In genomic region chr2:109470121-109470921, GRCh38 we compare ENCODE assay signal across 8 cellular contexts.
A peak's percentile ranks its signal among the peaks of the same experiment; 100 is the strongest.
DNase-seq lines count a peak whose midpoint lies in the region; ATAC-seq, FAIRE-seq and TF ChIP-seq lines count a peak whose summit lies in the region.

No MANE protein-coding gene starts in this region.

- in situ Hi-C loops in gastrocnemius medialis (cut with MboI; ENCODE audit: low sequenced_read_pairs in 4 of 4): no loop called here

- peaks cover 16 to 20% of the 10 kb centered on the region in 2 donors for H3K4me1 Mint-ChIP-seq in immature natural killer cell

- H4K20me1 ChIP-seq in BLaER1 treated with 17β-estradiol and CSF1 and Interleukin-3, amounts not matched to agents 10 nM and 100 nM: peaks cover 0 to 46% (median 25%) of the 10 kb centered on the region in 11 experiments; a peak in 13 of 22 replicates

- H3K9me3 Mint-ChIP-seq in immature natural killer cell: no peaks in the 10 kb centered on the region

- peaks cover 2 to 7% (median 4%) of the 10 kb centered on the region in 3 donors for H3K27me3 Mint-ChIP-seq in immature natural killer cell (ENCODE audit: low read depth in 3 of 3)

- intact Hi-C loops in gastrocnemius medialis (cut with DNase I; ENCODE audit: low total_unique reads): loop anchor here (10.0 kb wide), 1 partner anchor 556 kb away; no protein-coding TSS in a partner anchor

- TF ChIP-seq POLR2A in gastrocnemius medialis (IDR thresholded peaks at IDR 0.05) (no peak), GM12892 (IDR thresholded peaks at IDR 0.05; ENCODE audit: low read depth, low read length) (no peak)

- H3K9me3 ChIP-seq in BLaER1 treated with 17β-estradiol and CSF1 and Interleukin-3, amounts not matched to agents 10 nM and 100 nM (replicated peaks in 1 of 11): peaks cover 0 to 8% (median 0%) of the 10 kb centered on the region in 11 experiments; a peak in 6 of 22 replicates
- H3K9me3 ChIP-seq in gastrocnemius medialis: no peaks in the 10 kb centered on the region

- peak overlapping the region in 3 of 6 donors; percentile 19 to 57 (median 38) for H3K27ac Mint-ChIP-seq in immature natural killer cell

- H3K4me1 ChIP-seq in BLaER1 treated with 17β-estradiol and CSF1 and Interleukin-3, amounts not matched to agents 10 nM and 100 nM: peaks cover 85 to 97% (median 94%) of the 10 kb centered on the region in 10 experiments
- peaks cover 19 to 29% of the 10 kb centered on the region in 2 donors for H3K4me1 ChIP-seq in gastrocnemius medialis

- H3K36me3 Mint-ChIP-seq in immature natural killer cell: no peaks in the 10 kb centered on the region

- peak overlapping the region in 8 of 11 experiments; percentile 2 to 64 (median 49); a peak in 12 of 22 replicates for H3K9ac ChIP-seq in BLaER1 treated with 17β-estradiol and CSF1 and Interleukin-3, amounts not matched to agents 10 nM and 100 nM

- no peak overlapping the region for H3K4me3 ChIP-seq in BLaER1 treated with 17β-estradiol and CSF1 and Interleukin-3, amounts not matched to agents 10 nM and 100 nM
- H3K4me3 ChIP-seq in gastrocnemius medialis: no peak overlapping the region

- peak overlapping the region; percentile 73 to 97 (median 88) for H3K4me2 ChIP-seq in BLaER1 treated with 17β-estradiol and CSF1 and Interleukin-3, amounts not matched to agents 10 nM and 100 nM

- H3K36me3 ChIP-seq in BLaER1 treated with 17β-estradiol and CSF1 and Interleukin-3, amounts not matched to agents 10 nM and 100 nM: peaks cover 0 to 15% (median 0%) of the 10 kb centered on the region in 11 experiments; a peak in 6 of 22 replicates
- H3K36me3 ChIP-seq in gastrocnemius medialis: no peaks in the 10 kb centered on the region

- DNase-seq in H4 (ENCODE audit: low spot score): peak; percentile 58
- peak; percentile 49 for DNase-seq in RCC 7860 (ENCODE audit: low spot score)
- DNase-seq in immature natural killer cell: peak; percentile 8 to 21 (median 15)
- no peak for DNase-seq in gastrocnemius medialis
- DNase-seq in GM12892 (ENCODE audit: insufficient read length): no peak
- DNase-seq in inferior parietal cortex (ENCODE audit: extremely low spot score): no peak

- no peak for TF ChIP-seq CTCF in gastrocnemius medialis (IDR thresholded peaks at IDR 0.05 in 4 of 5, conservative IDR thresholded peaks at IDR 0.05 in 1 of 5)

- peak overlapping the region; percentile 7 to 55 (median 30) for H3K4me3 Mint-ChIP-seq in immature natural killer cell

- FAIRE-seq in RCC 7860 (lab: Jason Lieb, UNC): no peak
- no peak for FAIRE-seq in GM12892 (lab: Jason Lieb, UNC)

- ATAC-seq in gastrocnemius medialis: no peak
- no peak for ATAC-seq in HG03039 (IDR thresholded peaks at IDR 0.05; ENCODE audit: unreplicated experiment)

- no peaks in the 10 kb centered on the region for H3K27me3 ChIP-seq in BLaER1 treated with 17β-estradiol and CSF1 and Interleukin-3, amounts not matched to agents 10 nM and 100 nM
- no peaks in the 10 kb centered on the region for H3K27me3 ChIP-seq in gastrocnemius medialis

- peak overlapping the region in 10 of 11 experiments; percentile 16 to 75 (median 60); a peak in 17 of 22 replicates for H3K27ac ChIP-seq in BLaER1 treated with 17β-estradiol and CSF1 and Interleukin-3, amounts not matched to agents 10 nM and 100 nM
- H3K27ac ChIP-seq in gastrocnemius medialis: no peak overlapping the region

Comparison
In these comparisons a context has a peak if more than half of its experiments do, and no peak if none do; other contexts are left out.
1. H3K27ac ChIP-seq: peak in BLaER1 treated with 17β-estradiol and CSF1 and Interleukin-3, amounts not matched to agents 10 nM and 100 nM (10 of 11); none in gastrocnemius medialis (0 of 4).
2. DNase-seq: peak in H4 (single experiment), RCC 7860 (single experiment) and immature natural killer cell (3 of 3); none in gastrocnemius medialis (0 of 2), GM12892 (single experiment) and inferior parietal cortex (single experiment).